Comparison of ENCODE assay signal across 22 cellular contexts in genomic region chr10:69403066-69403465, GRCh38. TPM values are rescaled to one million over a fixed set of nuclear protein-coding genes. Genes with fewer than 3 reads are reported as not detected.
DNase-seq lines count a peak whose midpoint lies in the region; ATAC-seq and TF ChIP-seq lines count a peak whose summit lies in the region.
"Had no signal": no experiment of that assay in that cellular context is flagged by ENCODE, and none has a peak within 500 bp of the region (broad histone marks: within the 10 kb centered on the region; RNA-seq: fewer than 3 reads in every experiment).

No MANE protein-coding gene starts in this region.

- H3K79me1 ChIP-seq in IMR-90 (ENCODE audit: low read depth in 1 of 2, low read length in 2 of 2), result peaks cover 0 to 6% of the 10 kb centered on the region in 2 experiments; a peak in 1 of 4 replicates

- no peak overlapping the region for H4K8ac ChIP-seq in IMR-90 (ENCODE audit: low read depth in 2 of 2, low read length in 2 of 2)

- peaks cover 6% of the 10 kb centered on the region for H3K4me1 Mint-ChIP-seq in activated T-helper 17 cell treated with anti-CD3 and anti-CD28 coated beads, Interleukin-2, amount 50 U/mL, for 72 hours
- H3K4me1 Mint-ChIP-seq in GM23338, result peaks cover 34% of the 10 kb centered on the region

- no peak overlapping the region for H4K91ac ChIP-seq in IMR-90 (ENCODE audit: insufficient read depth, low read depth, low read length)

- H3K9me1 ChIP-seq in IMR-90 (ENCODE audit: insufficient read depth, low read length), result peaks cover 24% of the 10 kb centered on the region

- no peak overlapping the region for H2BK20ac ChIP-seq in IMR-90 (ENCODE audit: low read depth, low read length)

- H4K5ac ChIP-seq in IMR-90 (ENCODE audit: low read depth, low read length), result no peak overlapping the region

- H3K9me2 ChIP-seq in GM23338 (ENCODE audit: insufficient read depth), result no peaks in the 10 kb centered on the region

- no peak overlapping the region for H3K14ac ChIP-seq in IMR-90 (replicated peaks; ENCODE audit: low read depth, low read length)

- peaks cover 19% of the 10 kb centered on the region for H3K36me3 ChIP-seq in IMR-90 (ENCODE audit: control insufficient read depth, insufficient read depth, low read length)
- H3K36me3 ChIP-seq in esophagus squamous epithelium, result peaks cover 27 to 78% (median 35%) of the 10 kb centered on the region in 3 donors
- peaks cover 14 to 81% (median 30%) of the 10 kb centered on the region in 4 donors for H3K36me3 ChIP-seq in sigmoid colon
- peaks cover 17% of the 10 kb centered on the region for H3K36me3 ChIP-seq in GM23338 (ENCODE audit: insufficient read depth)

- no peak for TF ChIP-seq EP300 in sigmoid colon (IDR thresholded peaks at IDR 0.05)

- no peak overlapping the region for H2AK9ac ChIP-seq in IMR-90 (replicated peaks; ENCODE audit: low read depth, low read length, poor library complexity)

- H3K27me3 ChIP-seq in IMR-90 (ENCODE audit: control insufficient read depth, insufficient read depth, low read length), result no peaks in the 10 kb centered on the region
- H3K27me3 ChIP-seq in esophagus squamous epithelium, result no peaks in the 10 kb centered on the region
- no peaks in the 10 kb centered on the region for H3K27me3 ChIP-seq in sigmoid colon
- H3K27me3 ChIP-seq in GM23338 (ENCODE audit: insufficient read depth), result no peaks in the 10 kb centered on the region
- H3K27me3 ChIP-seq: MG63 had no signal

- H3K36me3 Mint-ChIP-seq in activated T-helper 17 cell treated with anti-CD3 and anti-CD28 coated beads, Interleukin-2, amount 50 U/mL, for 72 hours (ENCODE audit: low read depth), result peaks cover 66% of the 10 kb centered on the region
- peaks cover 54% of the 10 kb centered on the region for H3K36me3 Mint-ChIP-seq in GM23338 (ENCODE audit: low read depth)

- H3K4me3 Mint-ChIP-seq in activated T-helper 17 cell treated with anti-CD3 and anti-CD28 coated beads, Interleukin-2, amount 50 U/mL, for 72 hours, result no peak overlapping the region
- no peak overlapping the region for H3K4me3 Mint-ChIP-seq in GM23338
- H3K4me3 Mint-ChIP-seq: B cell; CD4-positive, alpha-beta memory T cell had no signal

- no peak for TF ChIP-seq CTCF in IMR-90 (conservative IDR thresholded peaks at IDR 0.05; ENCODE audit: low read depth, low read length)
- peak in 1 of 6 experiments; percentile 28 for TF ChIP-seq CTCF in esophagus squamous epithelium (IDR thresholded peaks at IDR 0.05)
- no peak for TF ChIP-seq CTCF in sigmoid colon (IDR thresholded peaks at IDR 0.05)
- TF ChIP-seq CTCF in GM23338 (conservative IDR thresholded peaks at IDR 0.05; ENCODE audit: low read depth in 2 of 2), result no peak

- no peaks in the 10 kb centered on the region for H3K9me3 Mint-ChIP-seq in activated T-helper 17 cell treated with anti-CD3 and anti-CD28 coated beads, Interleukin-2, amount 50 U/mL, for 72 hours
- H3K9me3 Mint-ChIP-seq in GM23338, result no peaks in the 10 kb centered on the region; the same call in 2 of the 3 replicates

- no peak overlapping the region for H2BK5ac ChIP-seq in IMR-90 (ENCODE audit: low read depth, low read length, poor library complexity, severe bottlenecking)

- no peak overlapping the region; the same call in 1 of the 2 replicates for H3K18ac ChIP-seq in IMR-90 (ENCODE audit: low read depth, low read length)

- POLR2A ChIA-PET in IMR-90 (lab: Charles Lee; ENCODE audit: unreplicated experiment), result no interaction called here

- DNase-seq in IMR-90 (no peak), esophagus squamous epithelium (lab: John Stamatoyannopoulos, UW) (no peak), sigmoid colon (no peak), DMS53 (lab: John Stamatoyannopoulos, UW) (no peak), GM23338 (ENCODE audit: low spot score) (no peak), NCI-H2029 treated with DMSO at 0.1 percent for 48 hours (lab: John Stamatoyannopoulos, UW) (no peak), NCI-H2081 (lab: John Stamatoyannopoulos, UW) (no peak)
- DNase-seq: ACHN, Calu3, DMS79, GOT3, MG63, NCI-H1092, NCI-H146, NCI-H510A treated with DMSO at 0.1 percent for 48 hours, Right ventricle myocardium superior had no signal

- H2BK120ac ChIP-seq in IMR-90 (ENCODE audit: low read depth, low read length), result no peak overlapping the region

- H3K9me3 ChIP-seq in IMR-90 (ENCODE audit: control insufficient read depth, insufficient read depth, low read length), result no peaks in the 10 kb centered on the region
- H3K9me3 ChIP-seq in esophagus squamous epithelium, result no peaks in the 10 kb centered on the region
- no peaks in the 10 kb centered on the region for H3K9me3 ChIP-seq in sigmoid colon

- dilution Hi-C loops in IMR-90 (cut with HindIII; ENCODE audit: low sequenced_read_pairs, unreplicated experiment), result no loop called here

- no peaks in the 10 kb centered on the region for H3K27me3 Mint-ChIP-seq in activated T-helper 17 cell treated with anti-CD3 and anti-CD28 coated beads, Interleukin-2, amount 50 U/mL, for 72 hours
- H3K27me3 Mint-ChIP-seq in GM23338 (ENCODE audit: insufficient read depth, low read depth, poor library complexity), result peaks cover 15% of the 10 kb centered on the region
- H3K27me3 Mint-ChIP-seq: B cell; CD4-positive, alpha-beta memory T cell had no signal

- H2BK15ac ChIP-seq in IMR-90 (ENCODE audit: low read depth, low read length), result no peak overlapping the region

- no peak overlapping the region for H3K23ac ChIP-seq in IMR-90 (ENCODE audit: low read depth, low read length)

- no peak overlapping the region for H3K9ac ChIP-seq in IMR-90 (ENCODE audit: low read depth, low read length)

- peak overlapping the region; percentile 40; the same call in 1 of the 2 replicates for H2AK5ac ChIP-seq in IMR-90 (ENCODE audit: low read depth, low read length)

- peak overlapping the region; percentile 29 for H3K27ac Mint-ChIP-seq in activated T-helper 17 cell treated with anti-CD3 and anti-CD28 coated beads, Interleukin-2, amount 50 U/mL, for 72 hours
- no peak overlapping the region for H3K27ac Mint-ChIP-seq in GM23338
- H3K27ac Mint-ChIP-seq: B cell had no signal

- CTCF ChIA-PET in IMR-90 (lab: Yijun Ruan, JAX), result interaction anchor here (2.0 kb wide), 1 partner anchor 10 kb away, joined by 9 read pairs; no protein-coding TSS in a partner anchor

- no CpG with 5 or more reads among the region's 1 CpG for WGBS in IMR-90 (ENCODE audit: extremely low coverage in 2 of 2, insufficient read length in 1 of 2), 2 experiments
- no CpG with 5 or more reads among the region's 1 CpG for WGBS in esophagus squamous epithelium, 2 donors
- 46 to 82% methylated on average over 1 of the region's 1 CpG for WGBS in sigmoid colon, 2 donors

- no peak for TF ChIP-seq RAD21 in IMR-90 (IDR thresholded peaks at IDR 0.05; ENCODE audit: low read length)

- TF ChIP-seq POLR2A in IMR-90 (IDR thresholded peaks at IDR 0.05; ENCODE audit: low read depth, low read length) (no peak), esophagus squamous epithelium (IDR thresholded peaks at IDR 0.05) (no peak), sigmoid colon (IDR thresholded peaks at IDR 0.05) (no peak)

- peaks cover 3% of the 10 kb centered on the region; the same call in 1 of the 2 replicates for H3F3A ChIP-seq in GM23338 (replicated peaks; ENCODE audit: low read depth)

- peak overlapping the region; percentile 45; the same call in 1 of the 2 replicates for H3K27ac ChIP-seq in IMR-90 (ENCODE audit: insufficient read depth, low read length)
- H3K27ac ChIP-seq in esophagus squamous epithelium, result peak overlapping the region; percentile 9 to 44 (median 34)
- peak overlapping the region; percentile 45 to 97 (median 90) for H3K27ac ChIP-seq in sigmoid colon
- H3K27ac ChIP-seq in GM23338 (ENCODE audit: low read depth), result no peak overlapping the region

- BruUV-seq in IMR-90 (replicated peaks; lab: Mats Ljungman, UMichigan), result no TSS peak

- H2AFZ ChIP-seq in IMR-90 (replicated peaks; ENCODE audit: low read length, poor library complexity) (no peak overlapping the region), GM23338 (no peak overlapping the region)

- in situ Hi-C loops in IMR-90 (cut with MboI; ENCODE audit: low sequenced_read_pairs), result no loop called here

- peaks cover 9% of the 10 kb centered on the region; the same call in 1 of the 2 replicates for H4K20me1 ChIP-seq in IMR-90 (ENCODE audit: insufficient read depth, low read length)
- no peaks in the 10 kb centered on the region; the same call in 1 of the 2 replicates for H4K20me1 ChIP-seq in GM23338 (replicated peaks; ENCODE audit: insufficient read depth)

- intact Hi-C loops in IMR-90 (cut with micrococcal nuclease), result no loop called here
- intact Hi-C loops in esophagus squamous epithelium (cut with DNase I), result no loop called here
- intact Hi-C loops in sigmoid colon (cut with DNase I), result loop anchor here (10.0 kb wide), 1 partner anchor 232 kb away; the partner anchor contains the start of gene FAM241B

- H3K4me2 ChIP-seq in IMR-90 (ENCODE audit: low read depth, low read length) (no peak overlapping the region), GM23338 (no peak overlapping the region)

- no peak overlapping the region for H3K4ac ChIP-seq in IMR-90 (ENCODE audit: low read depth, low read length)

- H3K4me1 ChIP-seq in IMR-90 (ENCODE audit: control insufficient read depth, insufficient read depth, low read length) (peaks cover 19% of the 10 kb centered on the region), esophagus squamous epithelium (peaks cover 13 to 72% (median 28%) of the 10 kb centered on the region in 3 donors), sigmoid colon (peaks cover 0 to 58% (median 52%) of the 10 kb centered on the region in 4 donors), GM23338 (ENCODE audit: insufficient read depth) (peaks cover 19% of the 10 kb centered on the region; the same call in 1 of the 2 replicates)

- no peaks in the 10 kb centered on the region for H3K79me2 ChIP-seq in GM23338 (replicated peaks; ENCODE audit: insufficient read depth)

- H3K4me3 ChIP-seq in IMR-90 (ENCODE audit: insufficient read depth, low read depth, low read length), result no peak overlapping the region
- no peak overlapping the region for H3K4me3 ChIP-seq in esophagus squamous epithelium
- H3K4me3 ChIP-seq in sigmoid colon, result no peak overlapping the region
- H3K4me3 ChIP-seq in GM23338, result no peak overlapping the region
- H3K4me3 ChIP-seq: MG63 had no signal

- ATAC-seq in IMR-90 (ENCODE audit: low read depth), result no peak
- ATAC-seq in activated T-helper 17 cell treated with anti-CD3 and anti-CD28 coated beads, Interleukin-2, amount 50 U/mL, for 72 hours (replicated peaks), result no peak
- no peak for ATAC-seq in GM23338
- ATAC-seq: HepG2, Panc1, SK-N-SH treated with all-trans-retinoic acid at 6 μM for 48 hours had no signal

- H3K56ac ChIP-seq in IMR-90 (ENCODE audit: extremely low read depth, insufficient read depth, low read length), result no peak overlapping the region

RNA-seq across cellular contexts. Expression of gene TACR2, which starts 13.7 kb away (rescaled TPM):
- not detected in 2 replicates for total RNA-seq in IMR-90 (2012; rRNA removed)
- not detected in 2 replicates for polyA plus RNA-seq in IMR-90 (2012; rRNA removed)
- polyA plus RNA-seq in IMR-90 (2012; cell fraction: cytosol; rRNA removed), result 0.03 TPM in 1 of 2 replicates, not detected in the other
- not detected in 2 replicates for polyA plus RNA-seq in IMR-90 (2012; cell fraction: nucleus; rRNA removed; ENCODE audit: low replicate concordance)
- total RNA-seq in activated T-helper 17 cell treated with anti-CD3 and anti-CD28 coated beads, Interleukin-2, amount 50 U/mL, for 72 hours, result not detected
- 10 to 100 TPM in 1 of 4 donors, 1 to 10 TPM in 2, under 1 TPM in 1; 0.72 to 24.0 (median 4.4) TPM for total RNA-seq in esophagus squamous epithelium
- total RNA-seq in sigmoid colon, result 100 to 1,000 TPM; 161 to 184 (median 170) TPM
- 10 to 100 TPM in 1 of 3 donors, 1 to 10 TPM in 1, not detected in 1; 6.0 to 14.4 TPM for polyA plus RNA-seq in sigmoid colon
- 0.54 TPM in 1 of 2 replicates, not detected in the other for total RNA-seq in GM23338 (2014; rRNA removed; shearing (Covaris generic))
- polyA plus RNA-seq in GM23338 (2016; fragmentation: Nextera tagmentation; extraction: Ambion mirVana), result not detected in 2 replicates
- total RNA-seq: B cell, HepG2 had no signal

RNA-seq across cellular contexts. Expression of gene TSPAN15, which starts 48.2 kb away (rescaled TPM):
- not detected in 2 replicates for total RNA-seq in IMR-90 (2012; rRNA removed)
- 0.07 and 0.48 TPM in 2 replicates for polyA plus RNA-seq in IMR-90 (2012; rRNA removed)
- 0.13 TPM in 1 of 2 replicates, not detected in the other for polyA plus RNA-seq in IMR-90 (2012; cell fraction: cytosol; rRNA removed)
- 0.08 and 0.19 TPM in 2 replicates for polyA plus RNA-seq in IMR-90 (2012; cell fraction: nucleus; rRNA removed; ENCODE audit: low replicate concordance)
- total RNA-seq in activated T-helper 17 cell treated with anti-CD3 and anti-CD28 coated beads, Interleukin-2, amount 50 U/mL, for 72 hours, result 10 to 100 TPM in 1 of 2 donors, 1 to 10 TPM in 1; 4.9 to 12.7 TPM
- 10 to 100 TPM in 3 of 4 donors, 1 to 10 TPM in 1; 3.6 to 24.0 (median 18.5) TPM for total RNA-seq in esophagus squamous epithelium
- 10 to 100 TPM; 55.4 to 76.4 (median 67.4) TPM for total RNA-seq in sigmoid colon
- 100 to 1,000 TPM in 1 of 3 donors, 10 to 100 TPM in 2; 43.0 to 100 (median 70.9) TPM for polyA plus RNA-seq in sigmoid colon
- total RNA-seq in GM23338 (2014; rRNA removed; shearing (Covaris generic)), result 10.1 and 12.5 TPM in 2 replicates
- 6.6 TPM in 2 replicates for polyA plus RNA-seq in GM23338 (2016; fragmentation: Nextera tagmentation; extraction: Ambion mirVana)

Comparison
In these comparisons a context has a peak if more than half of its experiments do, and no peak if none do; other contexts are left out.
1. RNA of gene TACR2, which starts 13.7 kb away (total RNA-seq): 161 to 184 TPM in sigmoid colon; 0.72 to 24.0 TPM in esophagus squamous epithelium, not detected in activated T-helper 17 cell treated with anti-CD3 and anti-CD28 coated beads, Interleukin-2, amount 50 U/mL, for 72 hours, not detected in IMR-90 and 0.54 TPM in GM23338; every median in the first group is over 4 times any median in the second.